ENCODE assay signal across 26 cellular contexts in genomic region chr9:78585909-78586308, GRCh38.
DNase-seq lines count a peak whose midpoint lies in the region; ATAC-seq, FAIRE-seq and TF ChIP-seq lines count a peak whose summit lies in the region.
"Had no signal": no experiment of that assay in that cellular context is flagged by ENCODE, and none has a peak within 500 bp of the region (broad histone marks: within the 10 kb centered on the region; RNA-seq: fewer than 3 reads in every experiment).

No MANE protein-coding gene starts in this region.

- H3K4me3 Mint-ChIP-seq in activated naive CD4-positive, alpha-beta T cell treated with anti-CD3 and anti-CD28 coated beads, Interleukin-2, amount 10 ng/mL, durations not matched to agents 7 days and 5 days = no peak overlapping the region
- H3K4me3 Mint-ChIP-seq: CD14-positive monocyte; CD4-positive, alpha-beta memory T cell; CD4-positive, CD25-positive, alpha-beta regulatory T cell; CD8-positive, alpha-beta memory T cell had no signal

- H3K27ac Mint-ChIP-seq in activated naive CD4-positive, alpha-beta T cell treated with anti-CD3 and anti-CD28 coated beads, Interleukin-2, amount 10 ng/mL, durations not matched to agents 7 days and 5 days = no peak overlapping the region
- H3K27ac Mint-ChIP-seq: CD14-positive monocyte; CD4-positive, CD25-positive, alpha-beta regulatory T cell; CD8-positive, alpha-beta memory T cell had no signal

- no peaks in the 10 kb centered on the region for H3K9me3 Mint-ChIP-seq in activated naive CD4-positive, alpha-beta T cell treated with anti-CD3 and anti-CD28 coated beads, Interleukin-2, amount 10 ng/mL, durations not matched to agents 7 days and 5 days

- DNase-seq in H54 (ENCODE audit: insufficient read length, low spot score) = no peak
- DNase-seq in RCC 7860 (ENCODE audit: low spot score) = no peak
- no peak for DNase-seq in NCI-H510A (lab: John Stamatoyannopoulos, UW)
- DNase-seq in NCI-H446 treated with DMSO at 0.1 percent for 48 hours (lab: John Stamatoyannopoulos, UW) = no peak
- no peak for DNase-seq in activated naive CD4-positive, alpha-beta T cell treated with anti-CD3 and anti-CD28 coated beads, Interleukin-2, amount 10 ng/mL, durations not matched to agents 7 days and 5 days
- DNase-seq: 8988T; ACHN; BE2C; C1 segment of cervical spinal cord; CD4-positive, alpha-beta memory T cell; CD4-positive, CD25-positive, alpha-beta regulatory T cell; CD8-positive, alpha-beta memory T cell; COR-L47; DMS 273 treated with DMSO at 0.1 percent for 48 hours; DMS153; DMS53; DMS79; DND-41; EL; GF-D8 had no signal

- no peak for ATAC-seq in HG03039 (IDR thresholded peaks at IDR 0.05; ENCODE audit: unreplicated experiment)

- peaks cover under 1% of the 10 kb centered on the region for H3K4me1 Mint-ChIP-seq in activated naive CD4-positive, alpha-beta T cell treated with anti-CD3 and anti-CD28 coated beads, Interleukin-2, amount 10 ng/mL, durations not matched to agents 7 days and 5 days
- H3K4me1 Mint-ChIP-seq: CD4-positive, alpha-beta memory T cell; CD4-positive, CD25-positive, alpha-beta regulatory T cell; CD8-positive, alpha-beta memory T cell had no signal

- peaks cover 9% of the 10 kb centered on the region for H3K27me3 Mint-ChIP-seq in activated naive CD4-positive, alpha-beta T cell treated with anti-CD3 and anti-CD28 coated beads, Interleukin-2, amount 10 ng/mL, durations not matched to agents 7 days and 5 days

- FAIRE-seq in G401.6 (lab: Jason Lieb, UNC) = peak; percentile 83
- peak; percentile 30 for FAIRE-seq in H54 (lab: Jason Lieb, UNC)
- FAIRE-seq in RCC 7860 (lab: Jason Lieb, UNC) = peak; percentile 26
- FAIRE-seq in islet of Langerhans (lab: Jason Lieb, UNC) = peak; percentile 49
- FAIRE-seq: GM12891, GM19239 had no signal

- CTCF ChIA-PET in activated naive CD4-positive, alpha-beta T cell treated with anti-CD3 and anti-CD28 coated beads, Interleukin-2, amount 10 ng/mL, durations not matched to agents 7 days and 5 days (lab: Charles Lee) = no interaction called here

- no peak for TF ChIP-seq POLR2A in H54 (IDR thresholded peaks at IDR 0.05; ENCODE audit: low read depth, low read length)

- no peaks in the 10 kb centered on the region for H3K36me3 Mint-ChIP-seq in activated naive CD4-positive, alpha-beta T cell treated with anti-CD3 and anti-CD28 coated beads, Interleukin-2, amount 10 ng/mL, durations not matched to agents 7 days and 5 days
- H3K36me3 Mint-ChIP-seq: CD14-positive monocyte; CD4-positive, alpha-beta memory T cell; CD4-positive, CD25-positive, alpha-beta regulatory T cell; CD8-positive, alpha-beta memory T cell had no signal
